Comparison of ENCODE assay signal across 13 cellular contexts in genomic region chr5:86665984-86666760, GRCh38. TPM values are rescaled to one million over a fixed set of nuclear protein-coding genes. Genes with fewer than 3 reads are reported as not detected.
DNase-seq lines count a peak whose midpoint lies in the region; ATAC-seq and TF ChIP-seq lines count a peak whose summit lies in the region.
"Had no signal": no experiment of that assay in that cellular context is flagged by ENCODE, and none has a peak within 500 bp of the region (broad histone marks: within the 10 kb centered on the region; RNA-seq: fewer than 3 reads in every experiment).

No MANE protein-coding gene starts in this region.

- no peaks in the 10 kb centered on the region for H3K36me3 Mint-ChIP-seq in activated CD8-positive, alpha-beta T cell treated with anti-CD3 and anti-CD28 coated beads, Interleukin-2, amount 10 ng/mL, durations not matched to agents 7 days and 5 days (ENCODE audit: low read depth)
- no peaks in the 10 kb centered on the region for H3K36me3 Mint-ChIP-seq in naive thymus-derived CD4-positive, alpha-beta T cell

- H3K9me3 Mint-ChIP-seq in activated CD8-positive, alpha-beta T cell treated with anti-CD3 and anti-CD28 coated beads, Interleukin-2, amount 10 ng/mL, durations not matched to agents 7 days and 5 days (ENCODE audit: insufficient read depth) = no peaks in the 10 kb centered on the region
- peaks cover 0 to 7% (median 3%) of the 10 kb centered on the region in 11 donors for H3K9me3 Mint-ChIP-seq in naive thymus-derived CD4-positive, alpha-beta T cell

- H4K20me1 ChIP-seq in DND-41 (ENCODE audit: insufficient read depth, low read length) = no peaks in the 10 kb centered on the region

- H3K36me3 ChIP-seq in DND-41 (ENCODE audit: insufficient read depth, low read length) (no peaks in the 10 kb centered on the region), tibial nerve (no peaks in the 10 kb centered on the region)
- H3K36me3 ChIP-seq in naive thymus-derived CD4-positive, alpha-beta T cell (ENCODE audit: control insufficient read depth in 2 of 3, insufficient read depth in 3 of 3, low read length in 3 of 3) = no peaks in the 10 kb centered on the region
- H3K36me3 ChIP-seq: tibial artery had no signal

- peak overlapping the region; percentile 40 for H3K4me3 Mint-ChIP-seq in activated CD8-positive, alpha-beta T cell treated with anti-CD3 and anti-CD28 coated beads, Interleukin-2, amount 10 ng/mL, durations not matched to agents 7 days and 5 days
- H3K4me3 Mint-ChIP-seq in naive thymus-derived CD4-positive, alpha-beta T cell = peak overlapping the region; percentile 18 to 89 (median 74)

- H3K27me3 Mint-ChIP-seq in activated CD8-positive, alpha-beta T cell treated with anti-CD3 and anti-CD28 coated beads, Interleukin-2, amount 10 ng/mL, durations not matched to agents 7 days and 5 days (ENCODE audit: low read depth) = peaks cover 5% of the 10 kb centered on the region
- H3K27me3 Mint-ChIP-seq in naive thymus-derived CD4-positive, alpha-beta T cell = peaks cover 0 to 34% (median 23%) of the 10 kb centered on the region in 5 donors

- no peak overlapping the region for H3K27ac ChIP-seq in DND-41 (ENCODE audit: low read length)
- H3K27ac ChIP-seq in naive thymus-derived CD4-positive, alpha-beta T cell (ENCODE audit: low read depth, low read length) = no peak overlapping the region
- no peak overlapping the region for H3K27ac ChIP-seq in tibial nerve
- H3K27ac ChIP-seq: tibial artery had no signal

- H3K4me2 ChIP-seq in DND-41 (ENCODE audit: insufficient read depth, low read length) = no peak overlapping the region

- no peak for TF ChIP-seq CTCF in DND-41 (IDR thresholded peaks at IDR 0.05; ENCODE audit: borderline replicate concordance, extremely low read depth, low read length, poor library complexity, severe bottlenecking)
- TF ChIP-seq CTCF in tibial nerve (IDR thresholded peaks at IDR 0.05) = no peak
- no peak for TF ChIP-seq CTCF in GM20000 (IDR thresholded peaks at IDR 0.05; ENCODE audit: extremely low read depth, missing control alignments)

- no peak for TF ChIP-seq POLR2A in tibial nerve (IDR thresholded peaks at IDR 0.05)

- POLR2A ChIA-PET in activated CD8-positive, alpha-beta T cell treated with anti-CD3 and anti-CD28 coated beads, Interleukin-2, amount 10 ng/mL, durations not matched to agents 7 days and 5 days (lab: Charles Lee) = no interaction called here
- POLR2A ChIA-PET in naive thymus-derived CD4-positive, alpha-beta T cell (lab: Charles Lee) = no interaction called here

- CTCF ChIA-PET in activated CD8-positive, alpha-beta T cell treated with anti-CD3 and anti-CD28 coated beads, Interleukin-2, amount 10 ng/mL, durations not matched to agents 7 days and 5 days (lab: Charles Lee) = no interaction called here
- CTCF ChIA-PET in naive thymus-derived CD4-positive, alpha-beta T cell (lab: Charles Lee) = no interaction called here

- H3K9ac ChIP-seq in DND-41 (ENCODE audit: low read depth, low read length) = no peak overlapping the region

- H3K4me1 Mint-ChIP-seq in activated CD8-positive, alpha-beta T cell treated with anti-CD3 and anti-CD28 coated beads, Interleukin-2, amount 10 ng/mL, durations not matched to agents 7 days and 5 days (ENCODE audit: low read depth) = peaks cover 5% of the 10 kb centered on the region
- peaks cover 0 to 6% (median 5%) of the 10 kb centered on the region in 7 donors for H3K4me1 Mint-ChIP-seq in naive thymus-derived CD4-positive, alpha-beta T cell

- H3K79me2 ChIP-seq in DND-41 (ENCODE audit: insufficient read depth, low read length) = no peaks in the 10 kb centered on the region

- H3K4me3 ChIP-seq in DND-41 (ENCODE audit: low read depth in 1 of 2, low read length in 2 of 2) (no peak overlapping the region), tibial nerve (no peak overlapping the region)
- H3K4me3 ChIP-seq in naive thymus-derived CD4-positive, alpha-beta T cell (ENCODE audit: low read length) = peak overlapping the region; percentile 16
- H3K4me3 ChIP-seq: lung, tibial artery had no signal

- intact Hi-C loops in naive thymus-derived CD4-positive, alpha-beta T cell (cut with micrococcal nuclease) = no loop called here

- H2AFZ ChIP-seq in DND-41 (ENCODE audit: low read depth, low read length) = no peak overlapping the region

- TF ChIP-seq EP300 in tibial nerve (IDR thresholded peaks at IDR 0.05) = no peak

- H3K9me3 ChIP-seq in DND-41 (ENCODE audit: insufficient read depth, low read length, severe bottlenecking) (no peaks in the 10 kb centered on the region), tibial nerve (no peaks in the 10 kb centered on the region)
- no peaks in the 10 kb centered on the region for H3K9me3 ChIP-seq in naive thymus-derived CD4-positive, alpha-beta T cell (ENCODE audit: control insufficient read depth in 2 of 3, low read length in 3 of 3)
- H3K9me3 ChIP-seq: tibial artery had no signal

- no peaks in the 10 kb centered on the region for H3K27me3 ChIP-seq in DND-41 (ENCODE audit: insufficient read depth, low read length, poor library complexity)
- no peaks in the 10 kb centered on the region for H3K27me3 ChIP-seq in naive thymus-derived CD4-positive, alpha-beta T cell (ENCODE audit: control insufficient read depth in 2 of 2, insufficient read depth in 2 of 2, low read length in 2 of 2)
- H3K27me3 ChIP-seq in tibial nerve = no peaks in the 10 kb centered on the region
- H3K27me3 ChIP-seq: tibial artery had no signal

- WGBS in tibial nerve, 2 donors = 79 to 82% methylated on average over 13 of the region's 13 CpGs

- H3K4me1 ChIP-seq in DND-41 (ENCODE audit: insufficient read depth, low read length) (no peaks in the 10 kb centered on the region), tibial nerve (no peaks in the 10 kb centered on the region)
- no peaks in the 10 kb centered on the region for H3K4me1 ChIP-seq in naive thymus-derived CD4-positive, alpha-beta T cell (ENCODE audit: control insufficient read depth in 2 of 2, insufficient read depth in 2 of 2, low read length in 2 of 2)
- H3K4me1 ChIP-seq: tibial artery had no signal

- DNase-seq in DND-41 (peak; percentile 8), tibial nerve (ENCODE audit: low spot score in 2 of 2) (no peak), GM20000 (ENCODE audit: low spot score) (no peak)
- DNase-seq in activated CD8-positive, alpha-beta T cell treated with anti-CD3 and anti-CD28 coated beads, Interleukin-2, amount 10 ng/mL, durations not matched to agents 7 days and 5 days = peak; percentile 42
- DNase-seq in naive thymus-derived CD4-positive, alpha-beta T cell = peak in 7 of 9 donors; percentile 1 to 29 (median 23)
- DNase-seq: Calu3, dermis blood vessel endothelial cell, NCI-H146, tibial artery had no signal

- peak overlapping the region; percentile 68 for H3K27ac Mint-ChIP-seq in activated CD8-positive, alpha-beta T cell treated with anti-CD3 and anti-CD28 coated beads, Interleukin-2, amount 10 ng/mL, durations not matched to agents 7 days and 5 days
- H3K27ac Mint-ChIP-seq in naive thymus-derived CD4-positive, alpha-beta T cell = peak overlapping the region in 4 of 9 donors; percentile 26 to 77 (median 60)

- no peak; the same call in 2 of the 3 replicates for ATAC-seq in DND-41 (ENCODE audit: insufficient read depth, low read depth)
- peak; percentile 66 for ATAC-seq in HG02938 (IDR thresholded peaks at IDR 0.05; ENCODE audit: unreplicated experiment)
- ATAC-seq in activated CD8-positive, alpha-beta T cell treated with anti-CD3 and anti-CD28 coated beads, Interleukin-2, amount 10 ng/mL, durations not matched to agents 7 days and 5 days = peak; percentile 47
- ATAC-seq in naive thymus-derived CD4-positive, alpha-beta T cell = peak; percentile 27
- no peak for ATAC-seq in HG02610 (IDR thresholded peaks at IDR 0.05; ENCODE audit: unreplicated experiment)
- no peak for ATAC-seq in GM19035 (IDR thresholded peaks at IDR 0.05; ENCODE audit: unreplicated experiment)

RNA-seq across cellular contexts. Expression of gene COX7C, which starts 48.4 kb away (rescaled TPM):
- 100 to 1,000 TPM; 460 to 487 TPM for total RNA-seq in activated CD8-positive, alpha-beta T cell treated with anti-CD3 and anti-CD28 coated beads, Interleukin-2, amount 10 ng/mL, durations not matched to agents 7 days and 5 days
- 100 to 1,000 TPM; 393 to 571 (median 547) TPM for total RNA-seq in naive thymus-derived CD4-positive, alpha-beta T cell
- polyA plus RNA-seq in naive thymus-derived CD4-positive, alpha-beta T cell = 100 to 1,000 TPM; 631 to 932 TPM
- 100 to 1,000 TPM; 256 to 424 (median 340) TPM for total RNA-seq in tibial nerve

Comparison
In these comparisons a context has a peak if more than half of its experiments do, and no peak if none do; other contexts are left out.
1. ATAC-seq: peak in HG02938 (single experiment), activated CD8-positive, alpha-beta T cell treated with anti-CD3 and anti-CD28 coated beads, Interleukin-2, amount 10 ng/mL, durations not matched to agents 7 days and 5 days (single experiment) and naive thymus-derived CD4-positive, alpha-beta T cell (single experiment); none in DND-41 (single experiment), HG02610 (single experiment) and GM19035 (single experiment).
2. DNase-seq: peak in DND-41 (single experiment), activated CD8-positive, alpha-beta T cell treated with anti-CD3 and anti-CD28 coated beads, Interleukin-2, amount 10 ng/mL, durations not matched to agents 7 days and 5 days (single experiment) and naive thymus-derived CD4-positive, alpha-beta T cell (7 of 9); none in tibial nerve (0 of 2) and GM20000 (single experiment).